ENCODE assay signal across 19 cellular contexts in the genomic region with DNA sequence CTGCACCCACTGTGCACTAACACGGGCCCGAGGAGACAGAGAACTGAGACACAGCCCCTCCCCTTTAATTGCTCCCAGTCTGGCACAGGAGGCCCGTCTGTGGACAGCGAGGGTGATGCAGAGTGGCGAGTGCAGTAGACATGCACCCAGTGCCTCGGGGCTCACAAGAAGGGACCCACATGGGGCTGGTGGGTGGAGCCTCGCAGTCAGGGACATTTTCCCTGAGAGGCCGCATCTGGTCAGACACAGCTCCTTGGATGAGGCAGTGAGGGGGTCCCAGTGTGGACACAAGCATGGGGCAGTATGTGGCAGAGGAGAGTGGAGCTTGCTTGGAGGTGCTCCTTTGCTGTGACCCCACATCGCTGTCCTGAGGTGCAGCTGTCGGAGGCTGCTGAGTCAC. TPM values are rescaled to one million over a fixed set of nuclear protein-coding genes. Genes with fewer than 3 reads are reported as not detected.
DNase-seq lines count a peak whose midpoint lies in the region; ATAC-seq and TF ChIP-seq lines count a peak whose summit lies in the region.
"Had no signal": no experiment of that assay in that cellular context is flagged by ENCODE, and none has a peak within 500 bp of the region (broad histone marks: within the 10 kb centered on the region; RNA-seq: fewer than 3 reads in every experiment).

No MANE protein-coding gene starts in this region.

- no peaks in the 10 kb centered on the region for H3K9me3 ChIP-seq in HEK293 (ENCODE audit: control insufficient read depth, insufficient read depth, low read depth, low read length)
- H3K9me3 ChIP-seq: BLaER1 treated with 17β-estradiol and CSF1 and Interleukin-3, amounts not matched to agents 10 nM and 100 nM had no signal

- H3K27ac Mint-ChIP-seq in activated T-cell treated with anti-CD3 and anti-CD28 coated beads, Interleukin-2, amount 50 U/mL, for 72 hours: peak overlapping the region; percentile 27
- H3K27ac Mint-ChIP-seq in dendritic cell treated with granulocyte-macrophage colony-stimulating factor and Interleukin-4, amounts not matched to agents 40 ng/mL and 50 ng/mL, for 4 days: peak overlapping the region; percentile 92
- H3K27ac Mint-ChIP-seq in progenitor cell of endocrine pancreas (peak overlapping the region; percentile 29), nephron progenitor cell (no peak overlapping the region)
- H3K27ac Mint-ChIP-seq: CD4-positive, alpha-beta T cell had no signal

- POLR2A ChIA-PET in HEK293 (lab: Yijun Ruan, JAX): no interaction called here

- CTCF ChIA-PET in HEK293 (lab: Yijun Ruan, JAX): no interaction called here

- H3K4me1 Mint-ChIP-seq in activated T-cell treated with anti-CD3 and anti-CD28 coated beads, Interleukin-2, amount 50 U/mL, for 72 hours (ENCODE audit: low read depth): peaks cover 4% of the 10 kb centered on the region
- peaks cover 34% of the 10 kb centered on the region for H3K4me1 Mint-ChIP-seq in dendritic cell treated with granulocyte-macrophage colony-stimulating factor and Interleukin-4, amounts not matched to agents 40 ng/mL and 50 ng/mL, for 4 days (ENCODE audit: low read depth)
- H3K4me1 Mint-ChIP-seq in progenitor cell of endocrine pancreas (ENCODE audit: low read depth) (no peaks in the 10 kb centered on the region), nephron progenitor cell (no peaks in the 10 kb centered on the region)

- H3K4me3 ChIP-seq in HEK293 (ENCODE audit: low read depth, low read length): no peak overlapping the region
- H3K4me3 ChIP-seq: BLaER1 treated with 17β-estradiol and CSF1 and Interleukin-3, amounts not matched to agents 10 nM and 100 nM; K562 had no signal

- H3K9me3 Mint-ChIP-seq in activated T-cell treated with anti-CD3 and anti-CD28 coated beads, Interleukin-2, amount 50 U/mL, for 72 hours: no peaks in the 10 kb centered on the region
- no peaks in the 10 kb centered on the region for H3K9me3 Mint-ChIP-seq in dendritic cell treated with granulocyte-macrophage colony-stimulating factor and Interleukin-4, amounts not matched to agents 40 ng/mL and 50 ng/mL, for 4 days
- no peaks in the 10 kb centered on the region for H3K9me3 Mint-ChIP-seq in progenitor cell of endocrine pancreas (ENCODE audit: low read depth)
- no peaks in the 10 kb centered on the region for H3K9me3 Mint-ChIP-seq in nephron progenitor cell
- H3K9me3 Mint-ChIP-seq: CD4-positive, alpha-beta T cell had no signal

- H3K36me3 Mint-ChIP-seq in activated T-cell treated with anti-CD3 and anti-CD28 coated beads, Interleukin-2, amount 50 U/mL, for 72 hours (ENCODE audit: insufficient read depth in 2 of 2): peaks cover 8 to 10% of the 10 kb centered on the region in 2 donors
- H3K36me3 Mint-ChIP-seq in dendritic cell treated with granulocyte-macrophage colony-stimulating factor and Interleukin-4, amounts not matched to agents 40 ng/mL and 50 ng/mL, for 4 days (ENCODE audit: low read depth): peaks cover 98% of the 10 kb centered on the region
- peaks cover 24% of the 10 kb centered on the region for H3K36me3 Mint-ChIP-seq in progenitor cell of endocrine pancreas (ENCODE audit: insufficient read depth)
- H3K36me3 Mint-ChIP-seq in nephron progenitor cell (ENCODE audit: low read depth): peaks cover 45% of the 10 kb centered on the region

- no peak for TF ChIP-seq CTCF in HEK293 (tag by site-specific recombination; IDR thresholded peaks at IDR 0.05)
- no peak for TF ChIP-seq CTCF in progenitor cell of endocrine pancreas (IDR thresholded peaks at IDR 0.05; ENCODE audit: unreplicated experiment)
- no peak for TF ChIP-seq CTCF in nephron progenitor cell (IDR thresholded peaks at IDR 0.05)

- peaks cover 42 to 96% of the 10 kb centered on the region in 2 experiments for H3K36me3 ChIP-seq in HEK293 (ENCODE audit: control insufficient read depth in 2 of 2, insufficient read depth in 1 of 2, low read length in 2 of 2)

- no peak overlapping the region for H3K4me3 Mint-ChIP-seq in activated T-cell treated with anti-CD3 and anti-CD28 coated beads, Interleukin-2, amount 50 U/mL, for 72 hours
- no peak overlapping the region for H3K4me3 Mint-ChIP-seq in dendritic cell treated with granulocyte-macrophage colony-stimulating factor and Interleukin-4, amounts not matched to agents 40 ng/mL and 50 ng/mL, for 4 days
- H3K4me3 Mint-ChIP-seq in progenitor cell of endocrine pancreas (ENCODE audit: low read depth): no peak overlapping the region
- no peak overlapping the region for H3K4me3 Mint-ChIP-seq in nephron progenitor cell
- H3K4me3 Mint-ChIP-seq: CD4-positive, alpha-beta T cell had no signal

- H3K27ac ChIP-seq in HEK293 (ENCODE audit: extremely low read depth, low read depth, low read length): no peak overlapping the region
- H3K27ac ChIP-seq: BLaER1 treated with 17β-estradiol and CSF1 and Interleukin-3, amounts not matched to agents 10 nM and 100 nM had no signal

- H3K4me1 ChIP-seq in HEK293 (ENCODE audit: control insufficient read depth, insufficient read depth, low read length): no peaks in the 10 kb centered on the region

- intact Hi-C loops in dendritic cell treated with granulocyte-macrophage colony-stimulating factor and Interleukin-4, amounts not matched to agents 40 ng/mL and 50 ng/mL, for 4 days (cut with micrococcal nuclease): loop anchor here (10.0 kb wide), 1 partner anchor 45 kb away; no protein-coding TSS in a partner anchor

- H3K27me3 Mint-ChIP-seq in activated T-cell treated with anti-CD3 and anti-CD28 coated beads, Interleukin-2, amount 50 U/mL, for 72 hours (ENCODE audit: low read depth): no peaks in the 10 kb centered on the region
- H3K27me3 Mint-ChIP-seq in dendritic cell treated with granulocyte-macrophage colony-stimulating factor and Interleukin-4, amounts not matched to agents 40 ng/mL and 50 ng/mL, for 4 days: no peaks in the 10 kb centered on the region
- H3K27me3 Mint-ChIP-seq in progenitor cell of endocrine pancreas: no peaks in the 10 kb centered on the region
- peaks cover 4% of the 10 kb centered on the region for H3K27me3 Mint-ChIP-seq in nephron progenitor cell (ENCODE audit: low read depth, poor library complexity)
- H3K27me3 Mint-ChIP-seq: CD4-positive, alpha-beta T cell had no signal

- no peak for DNase-seq in activated T-cell treated with anti-CD3 and anti-CD28 coated beads, Interleukin-2, amount 50 U/mL, for 72 hours
- DNase-seq in activated T-cell treated with anti-CD3 and anti-CD28 coated beads, Interleukin-2, amount 50 U/mL, for 1 hour: no peak
- DNase-seq in progenitor cell of endocrine pancreas (ENCODE audit: low spot score, unreplicated experiment) (no peak), nephron progenitor cell (no peak)
- DNase-seq: CD4-positive, alpha-beta T cell; DMS53; H7; NCI-H1105 treated with DMSO at 0.1 percent for 48 hours; NCI-H146; NCI-H1930; NCI-H446; NCI-H524 treated with DMSO at 0.1 percent for 48 hours; NCI-H774 had no signal

- no peak for ATAC-seq in activated T-cell treated with anti-CD3 and anti-CD28 coated beads, Interleukin-2, amount 50 U/mL, for 72 hours (replicated peaks in 1 of 2)
- no peak for ATAC-seq in HG03280 (IDR thresholded peaks at IDR 0.05; ENCODE audit: unreplicated experiment)
- ATAC-seq in GM19023 (IDR thresholded peaks at IDR 0.05; ENCODE audit: unreplicated experiment): no peak
- ATAC-seq: K562 had no signal

TF ChIP-seq in HEK293, 187 proteins besides CTCF, POLR2A, EP300 and RAD21:
- no peak for TF ChIP-seq ZNF140 (tag by site-specific recombination; IDR thresholded peaks at IDR 0.05)
- TF ChIP-seq SCRT2 (tag by site-specific recombination; IDR thresholded peaks at IDR 0.05): 0 out of 2 replicates have a peak, but pooled peaks have one; percentile 3

RNA-seq across cellular contexts. Expression of a gene that starts 54.8 kb away (rescaled TPM):
- total RNA-seq in activated T-cell treated with anti-CD3 and anti-CD28 coated beads, Interleukin-2, amount 50 U/mL, for 72 hours: 100 to 1,000 TPM; 108 to 114 TPM
- total RNA-seq in progenitor cell of endocrine pancreas: 86.3 and 96.5 TPM in 2 replicates
